Comparison of ENCODE assay signal across 1 cellular context in the genomic region with DNA sequence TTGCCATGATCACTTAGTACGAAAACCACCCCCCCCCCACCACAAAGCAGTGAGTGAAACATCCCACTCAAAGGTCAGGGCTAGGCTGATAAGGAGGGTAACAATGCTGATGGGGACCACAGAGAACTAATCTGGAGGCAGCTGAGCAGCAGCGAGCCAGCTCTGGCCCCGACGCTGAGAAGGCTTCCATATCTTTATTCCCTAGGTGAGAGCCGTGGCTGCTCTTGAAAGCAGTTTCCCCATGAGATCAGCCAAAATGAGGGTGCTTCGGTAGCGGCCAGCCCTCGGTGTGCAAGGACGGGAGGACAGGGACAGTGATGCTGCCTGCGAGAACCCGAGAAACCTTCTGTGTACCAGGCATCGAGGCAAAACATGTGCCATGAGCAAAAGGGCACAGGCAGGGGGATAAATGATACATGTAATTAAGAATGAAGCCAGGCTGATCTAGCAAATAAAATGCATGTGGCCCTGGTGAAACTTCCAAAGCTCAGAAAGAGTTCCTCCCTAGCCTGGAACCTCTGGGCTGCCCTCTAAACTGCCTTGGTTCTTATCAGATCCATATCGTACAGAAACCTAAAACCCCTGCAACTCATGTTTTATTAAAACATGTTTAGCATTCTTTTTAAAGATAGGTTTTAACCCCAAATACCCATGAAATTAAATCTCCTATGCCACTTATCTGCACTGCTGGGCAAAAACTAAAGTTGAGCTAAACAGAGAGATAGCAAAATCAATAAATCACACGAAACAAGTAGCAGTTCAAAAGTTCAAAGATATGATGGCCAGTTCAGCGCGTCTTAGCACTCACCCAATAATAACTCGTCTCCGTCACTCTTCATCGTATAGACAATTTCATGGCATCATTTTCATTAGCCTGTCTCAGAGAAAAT.
TF ChIP-seq lines count a peak whose summit lies in the region.

No MANE protein-coding gene starts in this region.

TF ChIP-seq in SK-N-SH, 30 proteins besides CTCF, POLR2A, EP300 and RAD21 (continued from another document):
- TF ChIP-seq, protein P1, sequence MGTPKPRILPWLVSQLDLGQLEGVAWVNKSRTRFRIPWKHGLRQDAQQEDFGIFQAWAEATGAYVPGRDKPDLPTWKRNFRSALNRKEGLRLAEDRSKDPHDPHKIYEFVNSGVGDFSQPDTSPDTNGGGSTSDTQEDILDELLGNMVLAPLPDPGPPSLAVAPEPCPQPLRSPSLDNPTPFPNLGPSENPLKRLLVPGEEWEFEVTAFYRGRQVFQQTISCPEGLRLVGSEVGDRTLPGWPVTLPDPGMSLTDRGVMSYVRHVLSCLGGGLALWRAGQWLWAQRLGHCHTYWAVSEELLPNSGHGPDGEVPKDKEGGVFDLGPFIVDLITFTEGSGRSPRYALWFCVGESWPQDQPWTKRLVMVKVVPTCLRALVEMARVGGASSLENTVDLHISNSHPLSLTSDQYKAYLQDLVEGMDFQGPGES (IDR thresholded peaks at IDR 0.05; ENCODE audit: low read depth, low read length), result no peak
- TF ChIP-seq JUND (IDR thresholded peaks at IDR 0.05) (no peak), YY1 (IDR thresholded peaks at IDR 0.05; ENCODE audit: low read depth) (no peak), ELF1 (IDR thresholded peaks at IDR 0.05) (no peak), TEAD4 (IDR thresholded peaks at IDR 0.05; ENCODE audit: borderline replicate concordance, insufficient read depth) (no peak), SMC3 (IDR thresholded peaks at IDR 0.05; ENCODE audit: low read depth, low read length) (no peak), POLR2AphosphoS5 (IDR thresholded peaks at IDR 0.05; ENCODE audit: low read depth, low read length) (no peak), SIN3A (IDR thresholded peaks at IDR 0.05; ENCODE audit: borderline replicate concordance, low read depth, low read length) (no peak), RFX5 (IDR thresholded peaks at IDR 0.05; ENCODE audit: low read length) (no peak), NFIC (IDR thresholded peaks at IDR 0.05; ENCODE audit: borderline replicate concordance) (no peak), TCF12 (IDR thresholded peaks at IDR 0.05) (peak; percentile 19; the same call in 1 of the 2 replicates)
- TF ChIP-seq, protein P2, sequence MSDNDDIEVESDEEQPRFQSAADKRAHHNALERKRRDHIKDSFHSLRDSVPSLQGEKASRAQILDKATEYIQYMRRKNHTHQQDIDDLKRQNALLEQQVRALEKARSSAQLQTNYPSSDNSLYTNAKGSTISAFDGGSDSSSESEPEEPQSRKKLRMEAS (IDR thresholded peaks at IDR 0.05; ENCODE audit: low read depth), result no peak
- TF ChIP-seq, protein P3, sequence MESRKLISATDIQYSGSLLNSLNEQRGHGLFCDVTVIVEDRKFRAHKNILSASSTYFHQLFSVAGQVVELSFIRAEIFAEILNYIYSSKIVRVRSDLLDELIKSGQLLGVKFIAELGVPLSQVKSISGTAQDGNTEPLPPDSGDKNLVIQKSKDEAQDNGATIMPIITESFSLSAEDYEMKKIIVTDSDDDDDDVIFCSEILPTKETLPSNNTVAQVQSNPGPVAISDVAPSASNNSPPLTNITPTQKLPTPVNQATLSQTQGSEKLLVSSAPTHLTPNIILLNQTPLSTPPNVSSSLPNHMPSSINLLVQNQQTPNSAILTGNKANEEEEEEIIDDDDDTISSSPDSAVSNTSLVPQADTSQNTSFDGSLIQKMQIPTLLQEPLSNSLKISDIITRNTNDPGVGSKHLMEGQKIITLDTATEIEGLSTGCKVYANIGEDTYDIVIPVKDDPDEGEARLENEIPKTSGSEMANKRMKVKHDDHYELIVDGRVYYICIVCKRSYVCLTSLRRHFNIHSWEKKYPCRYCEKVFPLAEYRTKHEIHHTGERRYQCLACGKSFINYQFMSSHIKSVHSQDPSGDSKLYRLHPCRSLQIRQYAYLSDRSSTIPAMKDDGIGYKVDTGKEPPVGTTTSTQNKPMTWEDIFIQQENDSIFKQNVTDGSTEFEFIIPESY (IDR thresholded peaks at IDR 0.05; ENCODE audit: borderline replicate concordance, low read depth), result no peak
